In genomic region chr18:55251186-55251995, GRCh38 we compare ENCODE assay signal across 13 cellular contexts.
DNase-seq lines count a peak whose midpoint lies in the region; ATAC-seq and TF ChIP-seq lines count a peak whose summit lies in the region.
"Had no signal": no experiment of that assay in that cellular context is flagged by ENCODE, and none has a peak within 500 bp of the region (broad histone marks: within the 10 kb centered on the region; RNA-seq: fewer than 3 reads in every experiment).

No MANE protein-coding gene starts in this region.

- H3K9ac ChIP-seq in HUES6 (ENCODE audit: low read length): no peak overlapping the region

- no peaks in the 10 kb centered on the region for H3K27me3 Mint-ChIP-seq in activated CD4-positive, alpha-beta T cell treated with anti-CD3 and anti-CD28 coated beads for 36 hours
- H3K27me3 Mint-ChIP-seq: CD4-positive, alpha-beta T cell had no signal

- no peaks in the 10 kb centered on the region for H3K9me3 ChIP-seq in HUES6 (ENCODE audit: control insufficient read depth, insufficient read depth, low read depth, low read length)
- no peaks in the 10 kb centered on the region for H3K9me3 ChIP-seq in mucosa of descending colon
- H3K9me3 ChIP-seq: body of pancreas had no signal

- no peak overlapping the region for H3K4me3 Mint-ChIP-seq in activated CD4-positive, alpha-beta T cell treated with anti-CD3 and anti-CD28 coated beads for 36 hours
- H3K4me3 Mint-ChIP-seq: CD4-positive, alpha-beta T cell had no signal

- DNase-seq in AG04449 (ENCODE audit: low read depth, low spot score): no peak
- DNase-seq in dermis blood vessel endothelial cell: peak; percentile 85
- DNase-seq in mucosa of descending colon: no peak
- DNase-seq in activated CD4-positive, alpha-beta T cell treated with anti-CD3 and anti-CD28 coated beads, Interleukin-2, amount 50 U/mL, for 1 hour: no peak
- no peak for DNase-seq in activated CD4-positive, alpha-beta T cell treated with anti-CD3 and anti-CD28 coated beads for 36 hours
- DNase-seq in NCI-H2227 treated with DMSO at 0.1 percent for 48 hours (lab: John Stamatoyannopoulos, UW): no peak
- DNase-seq: body of pancreas; CD4-positive, alpha-beta T cell; left cardiac atrium; stimulated activated CD4-positive, alpha-beta T cell treated with anti-CD3 and anti-CD28 coated beads, Interleukin-2, amount 100 ng/mL, for 48 hours had no signal

- CTCF ChIA-PET in AG04449 (lab: Yijun Ruan, JAX): interaction anchor here (0.8 to 1.6 kb wide), 4 partner anchors 11 to 92 kb away, joined by 3 to 5 read pairs (median 4); no protein-coding TSS in a partner anchor
- CTCF ChIA-PET in activated CD4-positive, alpha-beta T cell treated with anti-CD3 and anti-CD28 coated beads for 36 hours (lab: Charles Lee): no interaction called here

- H3K36me3 ChIP-seq in HUES6 (ENCODE audit: control insufficient read depth, insufficient read depth, low read length): peaks cover 37% of the 10 kb centered on the region
- no peaks in the 10 kb centered on the region for H3K36me3 ChIP-seq in mucosa of descending colon (ENCODE audit: low read depth)

- H3K4me3 ChIP-seq in AG04449 (ENCODE audit: low read depth, low read length) (peak overlapping the region; percentile 35), HUES6 (ENCODE audit: low read depth, low read length) (no peak overlapping the region), mucosa of descending colon (no peak overlapping the region)
- H3K4me3 ChIP-seq: body of pancreas had no signal

- H3K27me3 ChIP-seq in HUES6 (ENCODE audit: control insufficient read depth, insufficient read depth, low read length): no peaks in the 10 kb centered on the region
- H3K27me3 ChIP-seq: body of pancreas had no signal

- no peaks in the 10 kb centered on the region for H3K36me3 Mint-ChIP-seq in activated CD4-positive, alpha-beta T cell treated with anti-CD3 and anti-CD28 coated beads for 36 hours (ENCODE audit: low read depth)

- peaks cover 10% of the 10 kb centered on the region for H3K4me1 Mint-ChIP-seq in activated CD4-positive, alpha-beta T cell treated with anti-CD3 and anti-CD28 coated beads for 36 hours

- no peaks in the 10 kb centered on the region for H3K9me3 Mint-ChIP-seq in activated CD4-positive, alpha-beta T cell treated with anti-CD3 and anti-CD28 coated beads for 36 hours (ENCODE audit: low read depth)
- H3K9me3 Mint-ChIP-seq: CD4-positive, alpha-beta T cell had no signal

- TF ChIP-seq CTCF in AG04449 (IDR thresholded peaks at IDR 0.05; ENCODE audit: insufficient read depth, low read length, missing control alignments) (no peak), mucosa of descending colon (IDR thresholded peaks at IDR 0.05) (no peak)

- H3K27ac ChIP-seq in HUES6 (ENCODE audit: low read depth, low read length): 0 out of 2 replicates have a peak overlapping the region, but pooled peaks have one; percentile 9
- H3K27ac ChIP-seq: body of pancreas, VCaP had no signal

- intact Hi-C loops in mucosa of descending colon (cut with DNase I, micrococcal nuclease): no loop called here
- intact Hi-C loops in activated CD4-positive, alpha-beta T cell treated with anti-CD3 and anti-CD28 coated beads for 36 hours (cut with DNase I, micrococcal nuclease): no loop called here

- no peak overlapping the region for H3K27ac Mint-ChIP-seq in activated CD4-positive, alpha-beta T cell treated with anti-CD3 and anti-CD28 coated beads for 36 hours
- H3K27ac Mint-ChIP-seq: CD4-positive, alpha-beta T cell had no signal

- peak; percentile 72 for ATAC-seq in mucosa of descending colon
- ATAC-seq in activated CD4-positive, alpha-beta T cell treated with anti-CD3 and anti-CD28 coated beads for 36 hours: no peak
- ATAC-seq in HG02970 (IDR thresholded peaks at IDR 0.05; ENCODE audit: low FRiP score, unreplicated experiment): no peak
- ATAC-seq: body of pancreas had no signal

- POLR2A ChIA-PET in AG04449 (lab: Yijun Ruan, JAX): interaction anchor here (0.6 kb wide), 1 partner anchor 59 kb away, joined by 4 read pairs; no protein-coding TSS in a partner anchor
- POLR2A ChIA-PET in activated CD4-positive, alpha-beta T cell treated with anti-CD3 and anti-CD28 coated beads for 36 hours (lab: Charles Lee): interaction anchor here (0.6 kb wide), 1 partner anchor 1077 kb away, joined by 6 read pairs; no protein-coding TSS in a partner anchor

- H3K4me1 ChIP-seq in HUES6 (ENCODE audit: control insufficient read depth, insufficient read depth, low read length) (peaks cover 14% of the 10 kb centered on the region), mucosa of descending colon (ENCODE audit: low read depth) (no peaks in the 10 kb centered on the region)
- H3K4me1 ChIP-seq: body of pancreas had no signal
